ENCODE assay signal across 12 cellular contexts in the genomic region with DNA sequence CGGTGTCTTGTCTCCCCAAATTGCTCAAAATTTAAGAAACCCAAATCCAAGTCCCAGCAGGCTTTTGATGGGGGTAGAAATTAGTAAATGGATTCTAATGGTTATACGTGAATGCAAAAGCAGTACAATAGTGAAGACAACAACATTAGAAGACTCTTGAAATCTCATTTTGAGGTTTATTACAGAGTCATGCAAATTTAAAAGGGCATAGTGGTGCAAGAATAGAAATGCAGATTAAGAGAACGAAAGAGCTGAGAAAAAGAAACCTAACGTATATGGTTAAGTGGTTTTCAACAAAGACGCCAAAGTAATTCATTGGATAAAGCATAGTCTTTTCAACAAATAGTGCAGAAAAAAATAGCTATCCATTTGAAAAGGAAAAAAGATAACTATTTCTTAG. TPM values are rescaled to one million over a fixed set of nuclear protein-coding genes. Genes with fewer than 3 reads are reported as not detected.
DNase-seq lines count a peak whose midpoint lies in the region; ATAC-seq and TF ChIP-seq lines count a peak whose summit lies in the region.
"Had no signal": no experiment of that assay in that cellular context is flagged by ENCODE, and none has a peak within 500 bp of the region (broad histone marks: within the 10 kb centered on the region; RNA-seq: fewer than 3 reads in every experiment).

No MANE protein-coding gene starts in this region.

- peaks cover 0 to 6% of the 10 kb centered on the region in 2 donors for H3K27me3 Mint-ChIP-seq in effector memory CD8-positive, alpha-beta T cell

- no peaks in the 10 kb centered on the region for H3K36me3 Mint-ChIP-seq in effector memory CD8-positive, alpha-beta T cell (ENCODE audit: insufficient read depth)

- H3K4me1 Mint-ChIP-seq in effector memory CD8-positive, alpha-beta T cell (ENCODE audit: low read depth in 2 of 2) = peaks cover 7 to 14% of the 10 kb centered on the region in 2 donors

- 89% methylated on average over 5 of the region's 5 CpGs for WGBS in testis, 2 donors

- H3K9me3 Mint-ChIP-seq in effector memory CD8-positive, alpha-beta T cell = no peaks in the 10 kb centered on the region

- H3K27ac ChIP-seq in testis = no peak overlapping the region

- H3K4me3 Mint-ChIP-seq in effector memory CD8-positive, alpha-beta T cell = peak overlapping the region; percentile 44 to 50

- intact Hi-C loops in testis (cut with DNase I; ENCODE audit: low total_unique reads) = no loop called here

- H3K27me3 ChIP-seq in testis = no peaks in the 10 kb centered on the region

- peak; percentile 70 for ATAC-seq in GM18517 (IDR thresholded peaks at IDR 0.05; ENCODE audit: unreplicated experiment)
- ATAC-seq in GM21529 (IDR thresholded peaks at IDR 0.05; ENCODE audit: unreplicated experiment) = peak; percentile 82
- peak; percentile 68 for ATAC-seq in HG03439 (IDR thresholded peaks at IDR 0.05; ENCODE audit: unreplicated experiment)
- ATAC-seq in effector memory CD8-positive, alpha-beta T cell (replicated peaks) = peak; percentile 49
- ATAC-seq: left colon had no signal

- TF ChIP-seq POLR2A in testis (IDR thresholded peaks at IDR 0.05) = no peak

- no peaks in the 10 kb centered on the region for H3K9me3 ChIP-seq in testis

- no peak for DNase-seq in effector memory CD8-positive, alpha-beta T cell
- no peak for DNase-seq in DMS153 (lab: John Stamatoyannopoulos, UW)
- DNase-seq in testis = no peak
- DNase-seq in NCI-H2081 (lab: John Stamatoyannopoulos, UW) = no peak
- DNase-seq: cerebellar nuclear complex, DMS 273 treated with DMSO at 0.1 percent for 48 hours, left colon, NCI-H1417, T-helper 9 cell had no signal

- H3K27ac Mint-ChIP-seq in effector memory CD8-positive, alpha-beta T cell = peak overlapping the region in 1 of 2 donors; percentile 20

- H3K4me1 ChIP-seq in testis = no peaks in the 10 kb centered on the region

- H3K36me3 ChIP-seq in testis (ENCODE audit: low read depth, missing control alignments) = no peaks in the 10 kb centered on the region

- no peak overlapping the region for H3K4me3 ChIP-seq in testis

- no peak for TF ChIP-seq CTCF in testis (IDR thresholded peaks at IDR 0.05)

RNA-seq across cellular contexts. Expression of a gene that starts 33.2 kb away (rescaled TPM):
- 100 to 1,000 TPM; 109 to 137 TPM for total RNA-seq in testis
- polyA plus RNA-seq in testis (ENCODE audit: insufficient read depth, low read depth, low replicate concordance) = 73.4 TPM

RNA-seq across cellular contexts. Expression of a gene that starts 39.4 kb away (rescaled TPM):
- 100 to 1,000 TPM; 181 to 200 TPM for total RNA-seq in testis
- 225 TPM for polyA plus RNA-seq in testis (ENCODE audit: insufficient read depth, low read depth, low replicate concordance)

RNA-seq across cellular contexts. Expression of a gene that starts 54.1 kb away (rescaled TPM):
- 1 to 10 TPM; 5.5 to 6.6 TPM for total RNA-seq in testis
- 11.9 TPM for polyA plus RNA-seq in testis (ENCODE audit: insufficient read depth, low read depth, low replicate concordance)

RNA-seq across cellular contexts. Expression of a gene that starts 54.4 kb away (rescaled TPM):
- 10 to 100 TPM; 22.7 to 48.6 TPM for total RNA-seq in testis
- 72.8 TPM for polyA plus RNA-seq in testis (ENCODE audit: insufficient read depth, low read depth, low replicate concordance)
